In the genomic region with DNA sequence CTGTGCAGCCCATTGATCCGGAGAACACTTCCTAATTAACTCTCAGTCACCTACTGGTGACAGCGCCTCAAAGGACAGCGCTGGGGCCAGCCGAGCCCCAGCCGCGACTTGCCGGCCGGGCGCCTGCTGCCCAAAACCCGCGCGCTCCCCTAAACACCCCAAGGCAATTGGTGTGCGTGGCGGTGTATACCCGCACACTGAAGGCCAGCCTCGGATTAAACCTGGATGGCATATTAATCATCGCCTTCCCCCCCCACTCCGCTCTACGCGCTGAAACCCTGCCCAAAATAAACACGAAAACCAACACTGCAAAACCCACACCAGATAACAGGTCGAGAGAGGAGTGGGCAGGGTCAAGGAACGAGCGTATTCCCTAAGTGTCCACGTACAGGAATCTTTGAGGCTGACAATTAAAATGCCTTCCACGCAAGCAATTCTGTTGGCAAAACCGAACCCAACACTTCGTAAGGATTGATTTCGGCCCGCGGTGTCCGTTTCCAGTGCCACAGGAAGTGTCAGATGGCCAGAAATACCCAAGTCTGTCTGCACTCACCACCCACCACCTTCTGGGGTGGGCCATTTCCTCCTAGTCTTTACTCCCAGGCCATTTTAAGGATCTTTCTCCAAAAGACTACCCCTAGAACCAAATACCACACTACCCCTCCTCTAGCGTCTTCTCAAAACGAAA, we compare ENCODE assay signal across 8 cellular contexts.
DNase-seq lines count a peak whose midpoint lies in the region; ATAC-seq and TF ChIP-seq lines count a peak whose summit lies in the region.

No MANE protein-coding gene starts in this region.

- H3K9ac ChIP-seq in OCI-LY1 (ENCODE audit: low read length), result peak overlapping the region; percentile 68
- H3K9ac ChIP-seq in endocrine pancreas (ENCODE audit: control insufficient read depth, insufficient read depth, low read length), result peak overlapping the region; percentile 54

- H3K4me2 ChIP-seq in DOHH2 (ENCODE audit: low read length) (peak overlapping the region; percentile 69), OCI-LY1 (ENCODE audit: low read length) (peak overlapping the region; percentile 72)

- H3K9me2 ChIP-seq in DOHH2 (replicated peaks; ENCODE audit: control insufficient read depth, low read length) (no peaks in the 10 kb centered on the region), OCI-LY1 (ENCODE audit: low read depth, low read length) (no peaks in the 10 kb centered on the region)

- H3K79me2 ChIP-seq in DOHH2 (ENCODE audit: control insufficient read depth, low read length) (peaks cover 67% of the 10 kb centered on the region), OCI-LY1 (ENCODE audit: insufficient read depth, low read length) (no peaks in the 10 kb centered on the region)

- no peaks in the 10 kb centered on the region for H3K36me3 ChIP-seq in DOHH2 (ENCODE audit: control insufficient read depth, low read length)
- H3K36me3 ChIP-seq in OCI-LY1 (ENCODE audit: insufficient read depth, low read length), result peaks cover 6% of the 10 kb centered on the region; the same call in 1 of the 2 replicates
- no peaks in the 10 kb centered on the region for H3K36me3 ChIP-seq in endocrine pancreas (ENCODE audit: control insufficient read depth, insufficient read depth, low read length)
- H3K36me3 ChIP-seq in neuron (ENCODE audit: insufficient read depth, low read length), result no peaks in the 10 kb centered on the region

- no peak for ATAC-seq in GM19351 (IDR thresholded peaks at IDR 0.05; ENCODE audit: unreplicated experiment)

- peak overlapping the region; percentile 80 for H3K4me3 ChIP-seq in DOHH2 (ENCODE audit: low read length)
- peak overlapping the region; percentile 77 for H3K4me3 ChIP-seq in OCI-LY1 (ENCODE audit: low read depth, low read length, poor library complexity, severe bottlenecking)
- H3K4me3 ChIP-seq in endocrine pancreas (ENCODE audit: control insufficient read depth, insufficient read depth, low read length), result peak overlapping the region; percentile 60
- H3K4me3 ChIP-seq in neuron (ENCODE audit: low read length), result peak overlapping the region; percentile 56

- H3K27ac ChIP-seq in DOHH2 (ENCODE audit: low read depth, low read length) (no peak overlapping the region), OCI-LY1 (ENCODE audit: low read depth, low read length, poor library complexity, severe bottlenecking) (no peak overlapping the region)

- H3K9me3 ChIP-seq in DOHH2 (ENCODE audit: control insufficient read depth, insufficient read depth, low read length) (no peaks in the 10 kb centered on the region), OCI-LY1 (ENCODE audit: low read length) (no peaks in the 10 kb centered on the region), endocrine pancreas (ENCODE audit: control insufficient read depth, low read length) (no peaks in the 10 kb centered on the region), neuron (ENCODE audit: low read length) (no peaks in the 10 kb centered on the region)

- H4K20me1 ChIP-seq in DOHH2 (ENCODE audit: control insufficient read depth, insufficient read depth, low read depth, low read length), result peaks cover 21% of the 10 kb centered on the region
- H4K20me1 ChIP-seq in OCI-LY1 (ENCODE audit: insufficient read depth, low read length), result no peaks in the 10 kb centered on the region

- TF ChIP-seq CTCF in DOHH2 (IDR thresholded peaks at IDR 0.05; ENCODE audit: low read depth, low read length, poor library complexity, severe bottlenecking) (no peak), OCI-LY1 (IDR thresholded peaks at IDR 0.05; ENCODE audit: low read length) (no peak)

- no peaks in the 10 kb centered on the region for H3K27me3 ChIP-seq in DOHH2 (ENCODE audit: control insufficient read depth, low read length)
- H3K27me3 ChIP-seq in OCI-LY1 (ENCODE audit: insufficient read depth, low read length), result no peaks in the 10 kb centered on the region
- no peaks in the 10 kb centered on the region for H3K27me3 ChIP-seq in endocrine pancreas (ENCODE audit: control insufficient read depth, insufficient read depth, low read length)
- no peaks in the 10 kb centered on the region for H3K27me3 ChIP-seq in neuron (ENCODE audit: insufficient read depth, low read length)

- DNase-seq in inferior parietal cortex (ENCODE audit: extremely low spot score), result no peak
- no peak for DNase-seq in NOMO-1 (lab: John Stamatoyannopoulos, UW; ENCODE audit: unreplicated experiment in 2 of 2)
- DNase-seq in iPS-NIHi11 (ENCODE audit: low spot score), result no peak

- H2AFZ ChIP-seq in OCI-LY1 (ENCODE audit: low read length) (no peak overlapping the region), neuron (ENCODE audit: low read depth, low read length) (no peak overlapping the region)

- peaks cover 62% of the 10 kb centered on the region for H3K4me1 ChIP-seq in DOHH2 (ENCODE audit: control insufficient read depth, low read length)
- peaks cover 65% of the 10 kb centered on the region for H3K4me1 ChIP-seq in OCI-LY1 (ENCODE audit: insufficient read depth, low read length, severe bottlenecking)
- H3K4me1 ChIP-seq in endocrine pancreas (ENCODE audit: control insufficient read depth, insufficient read depth, low read length), result peaks cover 5% of the 10 kb centered on the region
- H3K4me1 ChIP-seq in neuron (ENCODE audit: insufficient read depth, low read length), result peaks cover 16% of the 10 kb centered on the region

- peaks cover 8% of the 10 kb centered on the region for H3F3A ChIP-seq in DOHH2 (ENCODE audit: control insufficient read depth, insufficient read depth)
- no peaks in the 10 kb centered on the region for H3F3A ChIP-seq in OCI-LY1 (ENCODE audit: insufficient read depth, low read length)
